ENCODE assay signal across 9 cellular contexts in the genomic region with DNA sequence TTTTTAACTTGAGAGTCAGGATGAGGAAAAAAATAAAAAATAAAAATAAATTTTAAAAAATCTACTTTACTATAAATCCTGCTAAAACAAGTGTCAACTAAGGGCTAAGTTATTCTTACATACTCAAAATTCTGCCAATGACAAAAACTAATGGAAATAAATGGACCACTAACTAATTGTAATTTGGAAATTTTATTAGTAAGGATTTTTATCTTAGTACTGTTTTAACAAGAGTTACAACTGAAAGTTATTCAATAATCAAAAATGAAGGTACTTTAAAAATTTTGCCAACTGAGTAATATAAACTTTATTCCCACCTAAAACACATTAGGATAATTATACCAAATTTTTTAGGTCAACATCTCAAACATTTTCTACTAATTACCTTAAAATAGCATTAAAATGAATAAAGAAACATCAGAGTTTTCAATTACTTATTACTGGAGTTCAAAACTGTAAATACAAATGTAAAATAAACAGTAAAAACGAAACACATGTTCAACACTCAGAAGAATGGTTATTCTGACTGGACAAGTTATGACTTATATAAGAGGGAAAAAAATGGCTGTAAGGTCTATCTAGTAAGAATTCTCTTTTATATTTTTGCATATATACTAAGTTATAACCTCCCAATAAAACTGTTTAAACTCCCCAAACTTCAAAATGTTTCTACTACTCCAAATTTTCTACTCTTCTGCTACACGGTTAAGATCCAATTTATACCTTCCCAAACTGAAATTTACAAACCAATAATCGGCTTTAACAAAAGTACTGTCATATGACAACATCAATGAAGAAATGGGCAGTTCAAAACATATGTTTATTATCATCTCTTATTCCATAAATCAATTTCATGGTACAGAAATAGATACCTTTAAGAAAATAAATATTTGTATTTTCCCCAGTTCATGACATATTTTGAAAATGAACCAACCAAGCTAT. TPM values are rescaled to one million over a fixed set of nuclear protein-coding genes. Genes with fewer than 3 reads are reported as not detected.
DNase-seq lines count a peak whose midpoint lies in the region; ATAC-seq and TF ChIP-seq lines count a peak whose summit lies in the region.
"Had no signal": no experiment of that assay in that cellular context is flagged by ENCODE, and none has a peak within 500 bp of the region (broad histone marks: within the 10 kb centered on the region; RNA-seq: fewer than 3 reads in every experiment).

No MANE protein-coding gene starts in this region.

- TF ChIP-seq POLR2A in ovary (IDR thresholded peaks at IDR 0.05) = no peak

- H3K27me3 ChIP-seq in DND-41 (ENCODE audit: insufficient read depth, low read length, poor library complexity) = no peaks in the 10 kb centered on the region
- H3K27me3 ChIP-seq in PC-9 (ENCODE audit: insufficient read depth, low read depth) = no peaks in the 10 kb centered on the region
- no peaks in the 10 kb centered on the region for H3K27me3 ChIP-seq in ovary

- CTCF ChIA-PET in PC-9 (lab: Charles Lee) = interaction anchor here (0.6 to 0.7 kb wide), 2 partner anchors 84 to 1228 kb away, joined by 4 to 5 read pairs; no protein-coding TSS in a partner anchor

- intact Hi-C loops in PC-9 (cut with micrococcal nuclease; ENCODE audit: unreplicated experiment) (no loop called here), ovary (cut with DNase I) (loop anchor here in 2 of 4 donors (10.0 kb wide), 2 partner anchors 140 to 150 kb away; no protein-coding TSS in a partner anchor)

- H3K79me2 ChIP-seq in DND-41 (ENCODE audit: insufficient read depth, low read length) (peaks cover 75% of the 10 kb centered on the region), PC-9 (ENCODE audit: low read depth) (peaks cover 69% of the 10 kb centered on the region)

- H3K4me3 ChIP-seq in DND-41 (ENCODE audit: low read depth in 1 of 2, low read length in 2 of 2) (peak overlapping the region in 1 of 2 experiments; percentile 82; a peak in 2 of 4 replicates), PC-9 (peak overlapping the region; percentile 82), epithelial cell of esophagus (ENCODE audit: low read length) (peak overlapping the region; percentile 59), ovary (peak overlapping the region; percentile 83)

- H3K9ac ChIP-seq in DND-41 (ENCODE audit: low read depth, low read length) = peak overlapping the region; percentile 96

- H3K36me3 ChIP-seq in DND-41 (ENCODE audit: insufficient read depth, low read length) = peaks cover 38% of the 10 kb centered on the region
- 0 out of 2 replicates have a peak, but pooled peaks cover 5% of the 10 kb centered on the region for H3K36me3 ChIP-seq in PC-9 (ENCODE audit: low read depth)
- no peaks in the 10 kb centered on the region for H3K36me3 ChIP-seq in ovary

- H3K9me2 ChIP-seq in PC-9 (ENCODE audit: insufficient read depth) = no peaks in the 10 kb centered on the region

- WGBS in ovary, 3 donors = 13 to 26% (median 13%) methylated on average over 3 of the region's 3 CpGs

- H3F3A ChIP-seq in PC-9 (ENCODE audit: insufficient read depth, low read depth) = peaks cover 13% of the 10 kb centered on the region; the same call in 1 of the 2 replicates

- H4K20me1 ChIP-seq in DND-41 (ENCODE audit: insufficient read depth, low read length) = peaks cover 22% of the 10 kb centered on the region; the same call in 1 of the 2 replicates
- peaks cover 6% of the 10 kb centered on the region; the same call in 1 of the 2 replicates for H4K20me1 ChIP-seq in PC-9 (ENCODE audit: insufficient read depth)

- POLR2A ChIA-PET in PC-9 (lab: Charles Lee; ENCODE audit: unreplicated experiment) = interaction anchor here (0.7 kb wide), 1 partner anchor 121 kb away, joined by 12 read pairs; no protein-coding TSS in a partner anchor

- peak overlapping the region; percentile 65 for H3K4me2 ChIP-seq in DND-41 (ENCODE audit: insufficient read depth, low read length)
- H3K4me2 ChIP-seq in PC-9 = peak overlapping the region; percentile 96

- no TSS peak for BruUV-seq in PC-9 (replicated peaks; lab: Mats Ljungman, UMichigan)

- ATAC-seq in DND-41 (ENCODE audit: insufficient read depth, low read depth) (no peak), HG03432 (IDR thresholded peaks at IDR 0.05; ENCODE audit: unreplicated experiment) (no peak)

- no peak for DNase-seq in DND-41
- no peak for DNase-seq in PC-9
- no peak for DNase-seq in epithelial cell of esophagus (ENCODE audit: low read depth)
- DNase-seq in ovary = no peak
- DNase-seq in NCI-H2081 treated with DMSO at 0.1 percent for 48 hours (lab: John Stamatoyannopoulos, UW) = no peak
- DNase-seq in stimulated activated CD4-positive, alpha-beta T cell treated with anti-CD3 and anti-CD28 coated beads, Interleukin-2, amount 100 ng/mL, for 48 hours = no peak
- DNase-seq in NCI-H1105 treated with DMSO at 0.1 percent for 48 hours (lab: John Stamatoyannopoulos, UW) = no peak
- DNase-seq: anterior cingulate cortex had no signal

- no peak for TF ChIP-seq EP300 in ovary (IDR thresholded peaks at IDR 0.05)

- H3K27ac ChIP-seq in DND-41 (ENCODE audit: low read length) (no peak overlapping the region), PC-9 (no peak overlapping the region), ovary (no peak overlapping the region)

- H3K9me3 ChIP-seq in DND-41 (ENCODE audit: insufficient read depth, low read length, severe bottlenecking) = no peaks in the 10 kb centered on the region
- H3K9me3 ChIP-seq in PC-9 (ENCODE audit: insufficient read depth, low read depth) = no peaks in the 10 kb centered on the region
- no peaks in the 10 kb centered on the region for H3K9me3 ChIP-seq in ovary

- TF ChIP-seq CTCF in DND-41 (IDR thresholded peaks at IDR 0.05; ENCODE audit: borderline replicate concordance, extremely low read depth, low read length, poor library complexity, severe bottlenecking) (no peak), PC-9 (conservative IDR thresholded peaks at IDR 0.05) (no peak), epithelial cell of esophagus (IDR thresholded peaks at IDR 0.05; ENCODE audit: insufficient read depth, low read depth, low read length, missing control alignments) (no peak), ovary (IDR thresholded peaks at IDR 0.05) (no peak)

- H3K4me1 ChIP-seq in DND-41 (ENCODE audit: insufficient read depth, low read length) (peaks cover 34% of the 10 kb centered on the region), PC-9 (replicated peaks; ENCODE audit: insufficient read depth) (peaks cover 28% of the 10 kb centered on the region), ovary (ENCODE audit: insufficient read depth) (peaks cover 3% of the 10 kb centered on the region)

- H2AFZ ChIP-seq in DND-41 (ENCODE audit: low read depth, low read length) (no peak overlapping the region), PC-9 (no peak overlapping the region)

RNA-seq across cellular contexts. Expression of gene HECTD1, which starts 2.7 kb away (rescaled TPM):
- total RNA-seq in PC-9 (2021) (93.9 and 94.4 TPM in 2 replicates), ovary (100 to 1,000 TPM; 124 to 186 (median 151) TPM)
- polyA plus RNA-seq in ovary = 10 to 100 TPM; 59.7 to 79.4 TPM
